In genomic region chr6:107459283-107460073, GRCh38 we compare ENCODE assay signal across 1 cellular context.
TF ChIP-seq lines count a peak whose summit lies in the region.

PDSS2 (minus strand) TSS chr6:107459564; CDS start chr6:107459285, 279 bp downstream.

TF ChIP-seq in HepG2, 621 proteins besides CTCF, POLR2A, EP300 and RAD21 (continued from another document and continues in another):
- TF ChIP-seq PAXIP1 (CRISPR knock-in tag; conservative IDR thresholded peaks at IDR 0.05) (peak; percentile 64), ZNF276 (CRISPR knock-in tag; IDR thresholded peaks at IDR 0.05; ENCODE audit: low read depth) (peak; percentile 55; the same call in 1 of the 2 replicates), PHF8 (CRISPR knock-in tag; IDR thresholded peaks at IDR 0.05) (peak; percentile 86), USF2 (IDR thresholded peaks at IDR 0.05; ENCODE audit: low read depth, low read length) (no peak), USF2 (CRISPR knock-in tag; IDR thresholded peaks at IDR 0.05; ENCODE audit: borderline replicate concordance) (no peak), ZBTB38 (CRISPR knock-in tag; IDR thresholded peaks at IDR 0.05) (0 out of 2 replicates have a peak, but pooled peaks have one; percentile 78), LBX2 (CRISPR knock-in tag; IDR thresholded peaks at IDR 0.05; ENCODE audit: borderline replicate concordance) (0 out of 2 replicates have a peak, but pooled peaks have one; percentile 58), HBP1 (CRISPR knock-in tag; IDR thresholded peaks at IDR 0.05; ENCODE audit: low read depth) (peak; percentile 86; the same call in 1 of the 2 replicates), ZNF337 (CRISPR knock-in tag; IDR thresholded peaks at IDR 0.05; ENCODE audit: borderline replicate concordance, low read depth) (peak; percentile 87; the same call in 1 of the 2 replicates), HIVEP1 (CRISPR knock-in tag; IDR thresholded peaks at IDR 0.05) (peak; percentile 40; the same call in 1 of the 2 replicates), ZMAT5 (CRISPR knock-in tag; IDR thresholded peaks at IDR 0.05; ENCODE audit: borderline replicate concordance, low read depth) (no peak), MYNN (CRISPR knock-in tag; IDR thresholded peaks at IDR 0.05; ENCODE audit: low read depth) (no peak), ZNF552 (CRISPR knock-in tag; IDR thresholded peaks at IDR 0.05; ENCODE audit: borderline replicate concordance) (peak; percentile 66; the same call in 1 of the 2 replicates), HNRNPL (IDR thresholded peaks at IDR 0.05; ENCODE audit: low read depth, low read length) (0 out of 2 replicates have a peak, but pooled peaks have one; percentile 73), ASH2L (IDR thresholded peaks at IDR 0.05; ENCODE audit: insufficient read length, low read depth, low read length) (peak; percentile 78), MAFG (CRISPR knock-in tag; IDR thresholded peaks at IDR 0.05) (no peak), ZNF253 (CRISPR knock-in tag; IDR thresholded peaks at IDR 0.05; ENCODE audit: borderline replicate concordance) (0 out of 2 replicates have a peak, but pooled peaks have one; percentile 53), SNAPC2 (CRISPR knock-in tag; IDR thresholded peaks at IDR 0.05) (peak; percentile 71; the same call in 1 of the 2 replicates), KDM2A (CRISPR knock-in tag; IDR thresholded peaks at IDR 0.05; ENCODE audit: borderline replicate concordance, low read depth) (peak; percentile 71), ZNF275 (CRISPR knock-in tag; IDR thresholded peaks at IDR 0.05; ENCODE audit: borderline replicate concordance) (peak; percentile 76; the same call in 1 of the 2 replicates), ZNF354B (CRISPR knock-in tag; IDR thresholded peaks at IDR 0.05) (0 out of 2 replicates have a peak, but pooled peaks have one; percentile 14), ZBTB34 (CRISPR knock-in tag; IDR thresholded peaks at IDR 0.05) (peak; percentile 33; the same call in 1 of the 2 replicates), ZBTB26 (CRISPR knock-in tag; IDR thresholded peaks at IDR 0.05; ENCODE audit: borderline replicate concordance) (no peak), NR2F2 (IDR thresholded peaks at IDR 0.05; ENCODE audit: borderline replicate concordance, low read depth) (peak; percentile 60; the same call in 1 of the 2 replicates), KDM5B (CRISPR knock-in tag; IDR thresholded peaks at IDR 0.05; ENCODE audit: borderline replicate concordance) (peak; percentile 54; the same call in 1 of the 2 replicates), WIZ (CRISPR knock-in tag; IDR thresholded peaks at IDR 0.05) (peak; percentile 42; the same call in 1 of the 2 replicates), ZNF609 (CRISPR knock-in tag; IDR thresholded peaks at IDR 0.05; ENCODE audit: borderline replicate concordance) (0 out of 2 replicates have a peak, but pooled peaks have one; percentile 58), PAWR (CRISPR knock-in tag; IDR thresholded peaks at IDR 0.05; ENCODE audit: borderline replicate concordance) (peak; percentile 81; the same call in 1 of the 2 replicates), ZEB1 (IDR thresholded peaks at IDR 0.05; ENCODE audit: insufficient replicate concordance, low read depth) (peak; percentile 34), YY1 (IDR thresholded peaks at IDR 0.05; ENCODE audit: insufficient read depth, insufficient replicate concordance, low read depth, low read length) (peak; percentile 97), ZFP90 (CRISPR knock-in tag; IDR thresholded peaks at IDR 0.05; ENCODE audit: borderline replicate concordance) (0 out of 2 replicates have a peak, but pooled peaks have one; percentile 51), HDAC1 (CRISPR knock-in tag; IDR thresholded peaks at IDR 0.05) (peak; percentile 90), KLF11 (CRISPR knock-in tag; IDR thresholded peaks at IDR 0.05) (peak; percentile 62; the same call in 1 of the 2 replicates), ZNF761 (CRISPR knock-in tag; conservative IDR thresholded peaks at IDR 0.05) (peak; percentile 65; the same call in 1 of the 2 replicates)
